ENCODE assay signal across 2 cellular contexts in genomic region chr4:70559216-70559830, GRCh38.
A peak's percentile ranks its signal among the peaks of the same experiment; 100 is the strongest.
TF ChIP-seq lines count a peak whose summit lies in the region.

No MANE protein-coding gene starts in this region.

TF ChIP-seq in Ishikawa, 13 proteins besides CTCF, POLR2A, EP300 and RAD21 (continued from another document):
- TF ChIP-seq ZBTB7A (IDR thresholded peaks at IDR 0.05; ENCODE audit: low read depth): no peak
- no peak for TF ChIP-seq CEBPB (IDR thresholded peaks at IDR 0.05)

TF ChIP-seq in HepG2, 621 proteins besides CTCF, POLR2A, EP300 and RAD21 (continued from another document):
- TF ChIP-seq ZNF318 (CRISPR knock-in tag; IDR thresholded peaks at IDR 0.05): no peak
- TF ChIP-seq SMC3 (IDR thresholded peaks at IDR 0.05; ENCODE audit: low read length): peak; percentile 62; the same call in 1 of the 2 replicates
- TF ChIP-seq ZNF547 (CRISPR knock-in tag; IDR thresholded peaks at IDR 0.05): no peak
- TF ChIP-seq MIXL1 (CRISPR knock-in tag; IDR thresholded peaks at IDR 0.05): 0 out of 2 replicates have a peak, but pooled peaks have one; percentile 25
- peak; percentile 84 for TF ChIP-seq STAG1 (CRISPR knock-in tag; IDR thresholded peaks at IDR 0.05)
- TF ChIP-seq MTA1 (CRISPR knock-in tag; IDR thresholded peaks at IDR 0.05; ENCODE audit: borderline replicate concordance): no peak
- no peak for TF ChIP-seq ZNF670 (CRISPR knock-in tag; IDR thresholded peaks at IDR 0.05; ENCODE audit: borderline replicate concordance)
- TF ChIP-seq MIER3 (CRISPR knock-in tag; IDR thresholded peaks at IDR 0.05; ENCODE audit: borderline replicate concordance): no peak
- peak; percentile 41; the same call in 1 of the 2 replicates for TF ChIP-seq MAFF (IDR thresholded peaks at IDR 0.05; ENCODE audit: low read depth, low read length)
- TF ChIP-seq RXRA (CRISPR knock-in tag; IDR thresholded peaks at IDR 0.05): no peak
- TF ChIP-seq, protein P1, sequence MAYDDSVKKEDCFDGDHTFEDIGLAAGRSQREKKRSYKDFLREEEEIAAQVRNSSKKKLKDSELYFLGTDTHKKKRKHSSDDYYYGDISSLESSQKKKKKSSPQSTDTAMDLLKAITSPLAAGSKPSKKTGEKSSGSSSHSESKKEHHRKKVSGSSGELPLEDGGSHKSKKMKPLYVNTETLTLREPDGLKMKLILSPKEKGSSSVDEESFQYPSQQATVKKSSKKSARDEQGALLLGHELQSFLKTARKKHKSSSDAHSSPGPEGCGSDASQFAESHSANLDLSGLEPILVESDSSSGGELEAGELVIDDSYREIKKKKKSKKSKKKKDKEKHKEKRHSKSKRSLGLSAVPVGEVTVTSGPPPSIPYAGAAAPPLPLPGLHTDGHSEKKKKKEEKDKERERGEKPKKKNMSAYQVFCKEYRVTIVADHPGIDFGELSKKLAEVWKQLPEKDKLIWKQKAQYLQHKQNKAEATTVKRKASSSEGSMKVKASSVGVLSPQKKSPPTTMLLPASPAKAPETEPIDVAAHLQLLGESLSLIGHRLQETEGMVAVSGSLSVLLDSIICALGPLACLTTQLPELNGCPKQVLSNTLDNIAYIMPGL (CRISPR knock-in tag; IDR thresholded peaks at IDR 0.05; ENCODE audit: borderline replicate concordance in 1 of 2, low read depth in 1 of 2): 0 out of 4 replicates have a peak, but pooled peaks of 1 of the 2 experiments have one; percentile 20
- no peak for TF ChIP-seq ZNF83 (CRISPR knock-in tag; IDR thresholded peaks at IDR 0.05; ENCODE audit: borderline replicate concordance)
- no peak for TF ChIP-seq NR2F6 (IDR thresholded peaks at IDR 0.05)
- no peak for TF ChIP-seq NR2F6 (CRISPR knock-in tag; IDR thresholded peaks at IDR 0.05)
- no peak for TF ChIP-seq ZFP36L1 (CRISPR knock-in tag; IDR thresholded peaks at IDR 0.05)
- peak; percentile 11; the same call in 1 of the 2 replicates for TF ChIP-seq GFI1 (CRISPR knock-in tag; IDR thresholded peaks at IDR 0.05; ENCODE audit: borderline replicate concordance)
- peak; percentile 30; the same call in 1 of the 2 replicates for TF ChIP-seq ZMYM4 (CRISPR knock-in tag; IDR thresholded peaks at IDR 0.05)
